ENCODE assay signal across 12 cellular contexts in the genomic region with DNA sequence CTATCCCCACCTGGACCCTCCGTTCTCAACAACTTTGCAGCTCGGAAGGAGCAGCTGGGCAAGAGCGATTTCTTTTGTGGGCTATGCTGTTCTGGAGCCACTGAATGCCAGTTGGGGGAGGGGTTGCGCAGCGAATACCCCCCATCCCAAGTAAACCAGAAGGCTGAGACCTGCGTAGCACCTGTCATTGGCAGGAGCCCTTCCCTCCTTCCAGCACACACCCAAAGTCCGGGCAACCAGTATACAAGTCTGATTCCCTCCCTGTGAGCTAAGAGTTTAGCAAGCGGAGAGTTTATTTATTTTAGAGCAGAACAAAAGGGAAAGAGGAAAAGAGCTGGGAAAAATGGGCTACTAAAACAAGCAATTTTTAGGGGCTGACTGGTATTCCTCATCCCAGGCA. TPM values are rescaled to one million over a fixed set of nuclear protein-coding genes. Genes with fewer than 3 reads are reported as not detected.
DNase-seq lines count a peak whose midpoint lies in the region; ATAC-seq and TF ChIP-seq lines count a peak whose summit lies in the region.
"Had no signal": no experiment of that assay in that cellular context is flagged by ENCODE, and none has a peak within 500 bp of the region (broad histone marks: within the 10 kb centered on the region; RNA-seq: fewer than 3 reads in every experiment).

No MANE protein-coding gene starts in this region.

- peak overlapping the region; percentile 85 for H3K27ac Mint-ChIP-seq in glutamatergic neuron (ENCODE audit: unreplicated experiment)

- no peak for TF ChIP-seq POLR2A in prostate gland (IDR thresholded peaks at IDR 0.05)

- no peaks in the 10 kb centered on the region for H3K36me3 ChIP-seq in BJ (ENCODE audit: control insufficient read depth, insufficient read depth, low read length)
- H3K36me3 ChIP-seq in WERI-Rb-1 = no peaks in the 10 kb centered on the region
- H3K36me3 ChIP-seq in prostate gland = no peaks in the 10 kb centered on the region

- POLR2A ChIA-PET in BJ (lab: Charles Lee) = interaction anchor here (0.6 kb wide), 1 partner anchor 23 kb away, joined by 17 read pairs; no protein-coding TSS in a partner anchor

- H3K27me3 Mint-ChIP-seq in glutamatergic neuron (ENCODE audit: unreplicated experiment) = no peaks in the 10 kb centered on the region

- H3K4me3 ChIP-seq in BJ (ENCODE audit: low read depth, low read length) = peak overlapping the region; percentile 41
- H3K4me3 ChIP-seq in WERI-Rb-1 (ENCODE audit: low read depth, low read length) = peak overlapping the region; percentile 53
- peak overlapping the region; percentile 10 to 11 for H3K4me3 ChIP-seq in prostate gland

- H3K4me3 Mint-ChIP-seq in glutamatergic neuron (ENCODE audit: unreplicated experiment) = peak overlapping the region; percentile 93

- H3K9me3 ChIP-seq in WERI-Rb-1 (ENCODE audit: severe bottlenecking) (no peaks in the 10 kb centered on the region), prostate gland (no peaks in the 10 kb centered on the region)

- DNase-seq in BJ (ENCODE audit: low read depth) = no peak
- DNase-seq in WERI-Rb-1 = no peak
- DNase-seq in glutamatergic neuron = no peak
- no peak for DNase-seq in prostate gland (ENCODE audit: low spot score)
- no peak for DNase-seq in NCI-H774 (lab: John Stamatoyannopoulos, UW)
- DNase-seq in islet precursor cell = no peak
- DNase-seq: GOT3, NCI-H2029 had no signal

- CTCF ChIA-PET in BJ (lab: Yijun Ruan, JAX) = no interaction called here

- peaks cover 2% of the 10 kb centered on the region for H3K4me1 Mint-ChIP-seq in glutamatergic neuron (ENCODE audit: low read depth, unreplicated experiment)

- H3K27me3 ChIP-seq in BJ (ENCODE audit: control insufficient read depth, insufficient read depth, low read length) (no peaks in the 10 kb centered on the region), WERI-Rb-1 (ENCODE audit: insufficient read depth, low read depth, severe bottlenecking) (peaks cover 6% of the 10 kb centered on the region), prostate gland (replicated peaks; ENCODE audit: insufficient read depth) (no peaks in the 10 kb centered on the region)

- ATAC-seq in GM18870 (IDR thresholded peaks at IDR 0.05; ENCODE audit: unreplicated experiment) (no peak), HG02763 (IDR thresholded peaks at IDR 0.05; ENCODE audit: unreplicated experiment) (no peak)

- 2% methylated on average over 8 of the region's 8 CpGs for WGBS in prostate gland

- intact Hi-C loops in prostate gland (cut with DNase I) = no loop called here

- H3K36me3 Mint-ChIP-seq in glutamatergic neuron (ENCODE audit: unreplicated experiment) = no peaks in the 10 kb centered on the region

- no peaks in the 10 kb centered on the region for H3K9me3 Mint-ChIP-seq in glutamatergic neuron (ENCODE audit: unreplicated experiment)

- H3K27ac ChIP-seq in WERI-Rb-1 = no peak overlapping the region; the same call in 1 of the 2 replicates
- no peak overlapping the region for H3K27ac ChIP-seq in prostate gland

- TF ChIP-seq CTCF in BJ (IDR thresholded peaks at IDR 0.05; ENCODE audit: insufficient read depth, low read depth, low read length) (no peak), WERI-Rb-1 (IDR thresholded peaks at IDR 0.05; ENCODE audit: low read depth, low read length) (no peak), glutamatergic neuron (IDR thresholded peaks at IDR 0.05; ENCODE audit: partially characterized antibody, unreplicated experiment) (no peak), prostate gland (IDR thresholded peaks at IDR 0.05) (no peak)

- H3K4me1 ChIP-seq in prostate gland (replicated peaks) = no peaks in the 10 kb centered on the region

RNA-seq across cellular contexts. Expression of gene TMEM35A, which starts 0.5 kb away (rescaled TPM):
- polyA plus RNA-seq in BJ (2011; rRNA removed) = 1.8 and 2.3 TPM in 2 replicates
- polyA minus RNA-seq in BJ (2011; rRNA and poly(A)+ RNA removed) = 0.98 and 1.8 TPM in 2 replicates
- 27.5 TPM for total RNA-seq in glutamatergic neuron (ENCODE audit: unreplicated experiment)
- total RNA-seq in prostate gland = 1 to 10 TPM; 3.6 to 7.8 TPM
- total RNA-seq: activated CD8-positive, alpha-beta memory T cell treated with anti-CD3 and anti-CD28 coated beads for 36 hours; SK-MEL-5 had no signal

RNA-seq across cellular contexts. Expression of gene CENPI, which starts 18.8 kb away (rescaled TPM):
- 5.4 and 8.5 TPM in 2 replicates for polyA plus RNA-seq in BJ (2011; rRNA removed)
- 6.3 and 6.6 TPM in 2 replicates for polyA minus RNA-seq in BJ (2011; rRNA and poly(A)+ RNA removed)
- total RNA-seq in glutamatergic neuron (ENCODE audit: unreplicated experiment) = 10.2 TPM
- total RNA-seq in prostate gland = 1 to 10 TPM; 1.0 to 1.9 TPM

RNA-seq across cellular contexts. Expression of gene TRMT2B, which starts 27.3 kb away (rescaled TPM):
- 11.1 and 12.4 TPM in 2 replicates for polyA plus RNA-seq in BJ (2011; rRNA removed)
- polyA minus RNA-seq in BJ (2011; rRNA and poly(A)+ RNA removed) = 7.9 and 10.7 TPM in 2 replicates
- total RNA-seq in glutamatergic neuron (ENCODE audit: unreplicated experiment) = 5.1 TPM
- total RNA-seq in prostate gland = 10 to 100 TPM; 14.0 to 29.5 TPM
